In genomic region chr16:58001781-58002410, GRCh38 we compare ENCODE assay signal across 1 cellular context.
TF ChIP-seq lines count a peak whose summit lies in the region.

No MANE protein-coding gene starts in this region.

TF ChIP-seq in SK-N-SH, 30 proteins besides CTCF, POLR2A, EP300 and RAD21 (continued from another document):
- TF ChIP-seq IRF3 (IDR thresholded peaks at IDR 0.05; ENCODE audit: low read depth, low read length), result no peak
- no peak for TF ChIP-seq YY1 (IDR thresholded peaks at IDR 0.05; ENCODE audit: low read depth)
- no peak for TF ChIP-seq FOXJ3 (CRISPR knock-in tag; IDR thresholded peaks at IDR 0.05)
